In the genomic region with DNA sequence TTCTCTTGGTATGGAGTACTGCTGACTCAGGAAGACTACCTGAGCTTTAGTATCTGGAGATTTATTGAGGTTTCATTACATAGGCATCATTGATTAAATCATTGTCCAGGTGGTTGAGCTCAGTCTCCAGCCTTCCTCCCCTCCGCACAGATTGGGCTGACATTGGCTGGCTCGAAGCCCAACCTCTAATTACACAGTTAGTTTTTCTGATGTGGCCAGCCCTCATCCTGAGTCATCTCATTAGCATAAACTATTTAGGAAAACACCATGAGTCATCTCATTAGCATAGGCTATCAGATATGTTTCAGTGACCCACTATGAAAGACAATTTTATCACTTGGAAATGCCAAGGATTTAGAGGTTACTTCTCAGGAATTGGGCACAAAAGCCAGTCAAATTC, we compare ENCODE assay signal across 16 cellular contexts.
A peak's percentile ranks its signal among the peaks of the same experiment; 100 is the strongest.
DNase-seq lines count a peak whose midpoint lies in the region; ATAC-seq and TF ChIP-seq lines count a peak whose summit lies in the region.
"Had no signal": no experiment of that assay in that cellular context is flagged by ENCODE, and none has a peak within 500 bp of the region (broad histone marks: within the 10 kb centered on the region; RNA-seq: fewer than 3 reads in every experiment).

No MANE protein-coding gene starts in this region.

- H3K36me3 Mint-ChIP-seq in activated naive CD8-positive, alpha-beta T cell treated with anti-CD3 and anti-CD28 coated beads, Interleukin-2, amount 50 U/mL, for 24 hours (ENCODE audit: low read depth) = no peaks in the 10 kb centered on the region
- no peaks in the 10 kb centered on the region for H3K36me3 Mint-ChIP-seq in activated naive CD8-positive, alpha-beta T cell treated with anti-CD3 and anti-CD28 coated beads for 36 hours

- H3K9me2 ChIP-seq in hepatocyte (replicated peaks; ENCODE audit: insufficient read depth) = no peaks in the 10 kb centered on the region

- 97% methylated on average over 2 of the region's 2 CpGs for whole genome bisulfite sequencing in hepatocyte (ENCODE audit: low lambda C conversion rate, missing lambda C conversion rate)

- H3K79me2 ChIP-seq in hepatocyte = no peaks in the 10 kb centered on the region
- H3K79me2 ChIP-seq: parathyroid adenoma had no signal

- H3K4me2 ChIP-seq in hepatocyte = no peak overlapping the region

- H3K27me3 ChIP-seq in hepatocyte (no peaks in the 10 kb centered on the region), brain microvascular endothelial cell (replicated peaks) (no peaks in the 10 kb centered on the region)
- H3K27me3 ChIP-seq: esophagus squamous epithelium had no signal

- peak; percentile 15 for ATAC-seq in activated naive CD8-positive, alpha-beta T cell treated with anti-CD3 and anti-CD28 coated beads, Interleukin-2, amount 50 U/mL, for 24 hours
- peak; percentile 61 for ATAC-seq in stimulated activated naive CD8-positive, alpha-beta T cell treated with anti-CD3 and anti-CD28 coated beads, Interleukin-15, Interleukin-2, amounts not matched to agents 100 U/mL and 50 U/mL, for 24 hours
- ATAC-seq: SK-N-SH treated with all-trans-retinoic acid at 6 μM for 48 hours had no signal

- no peak overlapping the region for H2AFZ ChIP-seq in hepatocyte
- H2AFZ ChIP-seq: parathyroid adenoma had no signal

- no peak for TF ChIP-seq CTCF in epithelial cell of esophagus (IDR thresholded peaks at IDR 0.05; ENCODE audit: insufficient read depth, low read depth, low read length, missing control alignments)
- TF ChIP-seq CTCF in hepatocyte (IDR thresholded peaks at IDR 0.05; ENCODE audit: poor library complexity) = no peak
- TF ChIP-seq CTCF in brain microvascular endothelial cell (IDR thresholded peaks at IDR 0.05; ENCODE audit: low read depth, low read length, missing control alignments) = no peak

- no peaks in the 10 kb centered on the region for H3K27me3 Mint-ChIP-seq in activated naive CD8-positive, alpha-beta T cell treated with anti-CD3 and anti-CD28 coated beads, Interleukin-2, amount 50 U/mL, for 24 hours
- no peaks in the 10 kb centered on the region for H3K27me3 Mint-ChIP-seq in activated naive CD8-positive, alpha-beta T cell treated with anti-CD3 and anti-CD28 coated beads for 36 hours

- H3K4me1 ChIP-seq in hepatocyte (ENCODE audit: insufficient read depth) = no peaks in the 10 kb centered on the region
- H3K4me1 ChIP-seq: esophagus squamous epithelium, parathyroid adenoma had no signal

- H3K27ac Mint-ChIP-seq in activated naive CD8-positive, alpha-beta T cell treated with anti-CD3 and anti-CD28 coated beads, Interleukin-2, amount 50 U/mL, for 24 hours = no peak overlapping the region
- no peak overlapping the region for H3K27ac Mint-ChIP-seq in activated naive CD8-positive, alpha-beta T cell treated with anti-CD3 and anti-CD28 coated beads for 36 hours

- DNase-seq in activated naive CD8-positive, alpha-beta T cell treated with anti-CD3 and anti-CD28 coated beads, Interleukin-2, amount 50 U/mL, for 24 hours = no peak
- DNase-seq in activated naive CD8-positive, alpha-beta T cell treated with anti-CD3 and anti-CD28 coated beads for 36 hours = no peak
- DNase-seq in OCI-M1 (lab: John Stamatoyannopoulos, UW) = peak; percentile 21
- DNase-seq in epithelial cell of esophagus (ENCODE audit: low read depth) = peak; percentile 34
- DNase-seq in stimulated activated naive CD8-positive, alpha-beta T cell treated with anti-CD3 and anti-CD28 coated beads, Interleukin-15, Interleukin-2, amounts not matched to agents 100 U/mL and 50 U/mL, for 24 hours = no peak
- no peak for DNase-seq in hepatocyte (ENCODE audit: low spot score)
- DNase-seq in posterior vena cava (ENCODE audit: low spot score) = no peak
- DNase-seq in brain microvascular endothelial cell = no peak
- DNase-seq: activated CD8-positive, alpha-beta memory T cell treated with anti-CD3 and anti-CD28 coated beads for 24 hours; esophagus squamous epithelium; NCI-H187 treated with DMSO at 0.1 percent for 48 hours; NCI-H510A; small intestine; stimulated activated naive CD4-positive, alpha-beta T cell treated with Interleukin-2 at 50 U/mL for 16 hours had no signal

- no peak overlapping the region for H3K4me3 Mint-ChIP-seq in activated naive CD8-positive, alpha-beta T cell treated with anti-CD3 and anti-CD28 coated beads, Interleukin-2, amount 50 U/mL, for 24 hours
- H3K4me3 Mint-ChIP-seq in activated naive CD8-positive, alpha-beta T cell treated with anti-CD3 and anti-CD28 coated beads for 36 hours = no peak overlapping the region

- H3K9me3 Mint-ChIP-seq in activated naive CD8-positive, alpha-beta T cell treated with anti-CD3 and anti-CD28 coated beads, Interleukin-2, amount 50 U/mL, for 24 hours = peaks cover 15% of the 10 kb centered on the region
- peaks cover under 1% of the 10 kb centered on the region for H3K9me3 Mint-ChIP-seq in activated naive CD8-positive, alpha-beta T cell treated with anti-CD3 and anti-CD28 coated beads for 36 hours

- H3K27ac ChIP-seq in hepatocyte (no peak overlapping the region), brain microvascular endothelial cell (no peak overlapping the region)
- H3K27ac ChIP-seq: esophagus squamous epithelium, parathyroid adenoma had no signal

- no peaks in the 10 kb centered on the region for H3K4me1 Mint-ChIP-seq in activated naive CD8-positive, alpha-beta T cell treated with anti-CD3 and anti-CD28 coated beads, Interleukin-2, amount 50 U/mL, for 24 hours
- H3K4me1 Mint-ChIP-seq in activated naive CD8-positive, alpha-beta T cell treated with anti-CD3 and anti-CD28 coated beads for 36 hours = peaks cover 2% of the 10 kb centered on the region

- H3K4me3 ChIP-seq in epithelial cell of esophagus (ENCODE audit: low read length) (no peak overlapping the region), hepatocyte (no peak overlapping the region), brain microvascular endothelial cell (ENCODE audit: low read depth, low read length) (no peak overlapping the region)
- H3K4me3 ChIP-seq: esophagus squamous epithelium had no signal

- intact Hi-C loops in posterior vena cava (cut with DNase I) = no loop called here

- no peaks in the 10 kb centered on the region for H3K36me3 ChIP-seq in hepatocyte (replicated peaks; ENCODE audit: insufficient read depth, low read depth)
- H3K36me3 ChIP-seq in brain microvascular endothelial cell (replicated peaks) = no peaks in the 10 kb centered on the region
- H3K36me3 ChIP-seq: esophagus squamous epithelium had no signal

- H4K20me1 ChIP-seq in hepatocyte (ENCODE audit: insufficient read depth, poor library complexity, severe bottlenecking) = no peaks in the 10 kb centered on the region

- no peaks in the 10 kb centered on the region for H3K9me3 ChIP-seq in hepatocyte (ENCODE audit: low read depth)
- H3K9me3 ChIP-seq: esophagus squamous epithelium had no signal

- in situ Hi-C loops in brain microvascular endothelial cell (cut with HindIII; ENCODE audit: low pct_ligation_motif_present, low sequenced_read_pairs) = no loop called here

Comparison
In these comparisons a context has a peak if more than half of its experiments do, and no peak if none do; other contexts are left out.
1. DNase-seq: peak in OCI-M1 (single experiment) and epithelial cell of esophagus (single experiment); none in activated naive CD8-positive, alpha-beta T cell treated with anti-CD3 and anti-CD28 coated beads, Interleukin-2, amount 50 U/mL, for 24 hours (single experiment), activated naive CD8-positive, alpha-beta T cell treated with anti-CD3 and anti-CD28 coated beads for 36 hours (single experiment), stimulated activated naive CD8-positive, alpha-beta T cell treated with anti-CD3 and anti-CD28 coated beads, Interleukin-15, Interleukin-2, amounts not matched to agents 100 U/mL and 50 U/mL, for 24 hours (single experiment), hepatocyte (single experiment), posterior vena cava (single experiment) and brain microvascular endothelial cell (single experiment).